18 cellular contexts compared by ENCODE assay signal in genomic region chr2:25832897-25833296, GRCh38. TPM values are rescaled to one million over a fixed set of nuclear protein-coding genes. Genes with fewer than 3 reads are reported as not detected.
DNase-seq lines count a peak whose midpoint lies in the region; ATAC-seq, FAIRE-seq and TF ChIP-seq lines count a peak whose summit lies in the region.
"Had no signal": no experiment of that assay in that cellular context is flagged by ENCODE, and none has a peak within 500 bp of the region (broad histone marks: within the 10 kb centered on the region; RNA-seq: fewer than 3 reads in every experiment).

No MANE protein-coding gene starts in this region.

- peaks cover 38% of the 10 kb centered on the region for H3K4me1 ChIP-seq in HepG2 (ENCODE audit: insufficient read depth, low read length)
- peaks cover 0 to 43% (median 6%) of the 10 kb centered on the region in 4 donors for H3K4me1 ChIP-seq in right lobe of liver
- H3K4me1 ChIP-seq in neuronal stem cell (ENCODE audit: control insufficient read depth in 2 of 2, insufficient read depth in 1 of 2, low read depth in 1 of 2, low read length in 2 of 2): peaks cover 0 to 2% of the 10 kb centered on the region in 2 donors
- H3K4me1 ChIP-seq: SJSA1 had no signal

- H3K27me3 Mint-ChIP-seq in activated CD4-positive, alpha-beta T cell treated with anti-CD3 and anti-CD28 coated beads for 36 hours: no peaks in the 10 kb centered on the region
- no peaks in the 10 kb centered on the region for H3K27me3 Mint-ChIP-seq in activated naive CD8-positive, alpha-beta T cell treated with anti-CD3 and anti-CD28 coated beads, Interleukin-2, amount 10 ng/mL, durations not matched to agents 7 days and 5 days

- no peak overlapping the region for H2BK5ac ChIP-seq in neuronal stem cell (ENCODE audit: low read length)

- peaks cover 52% of the 10 kb centered on the region for H3K4me1 Mint-ChIP-seq in activated CD4-positive, alpha-beta T cell treated with anti-CD3 and anti-CD28 coated beads for 36 hours
- H3K4me1 Mint-ChIP-seq in activated naive CD8-positive, alpha-beta T cell treated with anti-CD3 and anti-CD28 coated beads, Interleukin-2, amount 10 ng/mL, durations not matched to agents 7 days and 5 days: peaks cover 42% of the 10 kb centered on the region

- H3K79me2 ChIP-seq in HepG2 (ENCODE audit: insufficient read depth, low read length): peaks cover 31% of the 10 kb centered on the region

- H4K91ac ChIP-seq in neuronal stem cell (ENCODE audit: low read depth, low read length, poor library complexity): no peak overlapping the region

- H3K79me1 ChIP-seq in neuronal stem cell (ENCODE audit: low read depth, low read length): peaks cover 2% of the 10 kb centered on the region

- no peak for TF ChIP-seq CTCF in HepG2 (CRISPR knock-in tag; IDR thresholded peaks at IDR 0.05)
- no peak for TF ChIP-seq CTCF in right lobe of liver (IDR thresholded peaks at IDR 0.05)

- H2BK120ac ChIP-seq in neuronal stem cell (ENCODE audit: low read depth, low read length): no peak overlapping the region

- H3K4me3 ChIP-seq in HepG2 (replicated peaks in 1 of 3; ENCODE audit: insufficient read depth in 1 of 3, low read depth in 2 of 3, low read length in 3 of 3) (no peak overlapping the region), right lobe of liver (no peak overlapping the region), neuronal stem cell (ENCODE audit: low read length in 2 of 2) (no peak overlapping the region)
- H3K4me3 ChIP-seq: SJSA1 had no signal

- H3K36me3 ChIP-seq in HepG2 (replicated peaks in 1 of 2; ENCODE audit: control insufficient read depth in 1 of 2, insufficient read depth in 2 of 2, low read length in 2 of 2): peaks cover 6 to 19% of the 10 kb centered on the region in 2 experiments; a peak in 3 of 5 replicates
- H3K36me3 ChIP-seq in right lobe of liver: no peaks in the 10 kb centered on the region
- H3K36me3 ChIP-seq in neuronal stem cell (replicated peaks in 1 of 2; ENCODE audit: control insufficient read depth in 2 of 2, insufficient read depth in 2 of 2, low read length in 2 of 2): no peaks in the 10 kb centered on the region
- H3K36me3 ChIP-seq: BE2C had no signal

- no peak overlapping the region for H2AK5ac ChIP-seq in neuronal stem cell (ENCODE audit: low read depth, low read length)

- H4K8ac ChIP-seq in neuronal stem cell (ENCODE audit: low read depth, low read length): no peak overlapping the region

- intact Hi-C loops in activated CD4-positive, alpha-beta T cell treated with anti-CD3 and anti-CD28 coated beads for 36 hours (cut with DNase I, micrococcal nuclease): loop anchor here (1.0 to 2.0 kb wide), 2 partner anchors 16 to 18 kb away; no protein-coding TSS in a partner anchor
- intact Hi-C loops in HepG2 (cut with micrococcal nuclease; ENCODE audit: unreplicated experiment) (no loop called here), right lobe of liver (cut with DNase I) (no loop called here)

- H3K36me3 Mint-ChIP-seq in activated CD4-positive, alpha-beta T cell treated with anti-CD3 and anti-CD28 coated beads for 36 hours (ENCODE audit: low read depth): peaks cover 50% of the 10 kb centered on the region
- peaks cover 44% of the 10 kb centered on the region for H3K36me3 Mint-ChIP-seq in activated naive CD8-positive, alpha-beta T cell treated with anti-CD3 and anti-CD28 coated beads, Interleukin-2, amount 10 ng/mL, durations not matched to agents 7 days and 5 days

- H4K20me1 ChIP-seq in HepG2 (ENCODE audit: insufficient read depth, low read length): peaks cover 8% of the 10 kb centered on the region

- H3K27ac ChIP-seq in HepG2 (ENCODE audit: extremely low read length, insufficient read depth, low read length) (no peak overlapping the region), right lobe of liver (no peak overlapping the region), neuronal stem cell (replicated peaks; ENCODE audit: low read length) (no peak overlapping the region)
- H3K27ac ChIP-seq: SJSA1 had no signal

- peaks cover 11% of the 10 kb centered on the region for H3K9me3 Mint-ChIP-seq in activated CD4-positive, alpha-beta T cell treated with anti-CD3 and anti-CD28 coated beads for 36 hours (ENCODE audit: low read depth)
- H3K9me3 Mint-ChIP-seq in activated naive CD8-positive, alpha-beta T cell treated with anti-CD3 and anti-CD28 coated beads, Interleukin-2, amount 10 ng/mL, durations not matched to agents 7 days and 5 days: peaks cover 2% of the 10 kb centered on the region

- H3K23ac ChIP-seq in neuronal stem cell (ENCODE audit: low read depth, low read length, poor library complexity): no peak overlapping the region

- TF ChIP-seq EP300 in HepG2 (IDR thresholded peaks at IDR 0.05; ENCODE audit: low read depth in 2 of 2, low read length in 2 of 2) (no peak), HepG2 (CRISPR knock-in tag; IDR thresholded peaks at IDR 0.05; ENCODE audit: borderline replicate concordance) (no peak)

- no peak overlapping the region for H3K4ac ChIP-seq in neuronal stem cell (ENCODE audit: low read length)

- FAIRE-seq in HepG2 (lab: Jason Lieb, UNC): no peak
- FAIRE-seq: GM19239, H54 had no signal

- POLR2A ChIA-PET in activated CD4-positive, alpha-beta T cell treated with anti-CD3 and anti-CD28 coated beads for 36 hours (lab: Charles Lee): interaction anchor here (1.2 kb wide), 1 partner anchor 8 kb away, joined by 8 read pairs; no protein-coding TSS in a partner anchor
- POLR2A ChIA-PET in HepG2 (lab: Yijun Ruan, JAX): no interaction called here
- POLR2A ChIA-PET in activated naive CD8-positive, alpha-beta T cell treated with anti-CD3 and anti-CD28 coated beads, Interleukin-2, amount 10 ng/mL, durations not matched to agents 7 days and 5 days (lab: Charles Lee): interaction anchor here (0.5 to 1.0 kb wide), 2 partner anchors 18 to 161 kb away, joined by 4 to 9 read pairs; no protein-coding TSS in a partner anchor

- 87% methylated on average over 5 of the region's 5 CpGs for WGBS in HepG2 (ENCODE audit: low lambda C conversion rate)
- WGBS in right lobe of liver (ENCODE audit: insufficient coverage, low coverage, low lambda C conversion rate, missing lambda C conversion rate): 88% methylated on average over 5 of the region's 5 CpGs
- no CpG with 5 or more reads among the region's 5 CpGs for WGBS in neuronal stem cell (ENCODE audit: extremely low coverage in 2 of 2, insufficient read length in 2 of 2, insufficient replicate concordance in 1 of 2), 2 donors

- H3K9ac ChIP-seq in HepG2 (ENCODE audit: insufficient read depth, low read depth, low read length) (no peak overlapping the region), neuronal stem cell (ENCODE audit: low read depth, low read length, poor library complexity) (no peak overlapping the region)

- no peak for ATAC-seq in activated CD4-positive, alpha-beta T cell treated with anti-CD3 and anti-CD28 coated beads for 36 hours
- ATAC-seq in HepG2: no peak
- ATAC-seq in right lobe of liver: no peak
- no peak for ATAC-seq in activated naive CD8-positive, alpha-beta T cell treated with anti-CD3 and anti-CD28 coated beads, Interleukin-2, amount 10 ng/mL, durations not matched to agents 7 days and 5 days (ENCODE audit: low read depth)

- CTCF ChIA-PET in activated CD4-positive, alpha-beta T cell treated with anti-CD3 and anti-CD28 coated beads for 36 hours (lab: Charles Lee): interaction anchor here (1.3 to 1.7 kb wide), 2 partner anchors 15 to 18 kb away, joined by 3 to 4 read pairs; no protein-coding TSS in a partner anchor
- CTCF ChIA-PET in HepG2 (lab: Yijun Ruan, JAX; ENCODE audit: low intra/inter-chr PET ratio, low total read pairs): no interaction called here

- peak overlapping the region; percentile 89 for H3K27ac Mint-ChIP-seq in activated CD4-positive, alpha-beta T cell treated with anti-CD3 and anti-CD28 coated beads for 36 hours
- H3K27ac Mint-ChIP-seq in activated naive CD8-positive, alpha-beta T cell treated with anti-CD3 and anti-CD28 coated beads, Interleukin-2, amount 10 ng/mL, durations not matched to agents 7 days and 5 days: peak overlapping the region; percentile 92

- TF ChIP-seq RAD21 in HepG2 (CRISPR knock-in tag; IDR thresholded peaks at IDR 0.05): no peak

- in situ Hi-C loops in HepG2 (cut with HindIII; ENCODE audit: extremely low pct_ligation_motif_present, low pct_unique_long_range_greater_than_20kb): no loop called here

- TF ChIP-seq POLR2A in HepG2 (IDR thresholded peaks at IDR 0.05; ENCODE audit: insufficient read depth in 1 of 2, low read depth in 2 of 2, low read length in 2 of 2): no peak
- TF ChIP-seq POLR2A in right lobe of liver (IDR thresholded peaks at IDR 0.05): no peak

- no peak overlapping the region for H3K18ac ChIP-seq in neuronal stem cell (ENCODE audit: low read length)

- no peak overlapping the region for H2BK15ac ChIP-seq in neuronal stem cell (ENCODE audit: low read length)

- H3K27me3 ChIP-seq in HepG2 (ENCODE audit: control insufficient read depth in 1 of 2, insufficient read depth in 2 of 2, low read length in 2 of 2) (no peaks in the 10 kb centered on the region), right lobe of liver (no peaks in the 10 kb centered on the region), neuronal stem cell (ENCODE audit: control insufficient read depth in 3 of 3, insufficient read depth in 3 of 3, low read depth in 1 of 3, low read length in 3 of 3) (no peaks in the 10 kb centered on the region)
- H3K27me3 ChIP-seq: BE2C, SJSA1 had no signal

- H3K4me2 ChIP-seq in HepG2 (ENCODE audit: low read depth, low read length): no peak overlapping the region
- H3K4me2 ChIP-seq in neuronal stem cell (ENCODE audit: insufficient read depth, low read length, poor library complexity, severe bottlenecking): no peak overlapping the region

- no peak overlapping the region for H2AFZ ChIP-seq in HepG2 (ENCODE audit: low read length)
- H2AFZ ChIP-seq in neuronal stem cell (ENCODE audit: low read length): no peak overlapping the region

- H3K4me3 Mint-ChIP-seq in activated CD4-positive, alpha-beta T cell treated with anti-CD3 and anti-CD28 coated beads for 36 hours: no peak overlapping the region
- peak overlapping the region; percentile 81 for H3K4me3 Mint-ChIP-seq in activated naive CD8-positive, alpha-beta T cell treated with anti-CD3 and anti-CD28 coated beads, Interleukin-2, amount 10 ng/mL, durations not matched to agents 7 days and 5 days

- BruUV-seq in HepG2 (replicated peaks; lab: Mats Ljungman, UMichigan): TSS peak; percentile 34

- no peak overlapping the region for H2BK12ac ChIP-seq in neuronal stem cell (ENCODE audit: low read length)

- DNase-seq in activated CD4-positive, alpha-beta T cell treated with anti-CD3 and anti-CD28 coated beads for 36 hours: no peak
- DNase-seq in activated CD4-positive, alpha-beta T cell treated with anti-CD3 and anti-CD28 coated beads for 4 hours: no peak
- DNase-seq in HepG2 (ENCODE audit: low spot score) (no peak), right lobe of liver (no peak), NCI-H2029 treated with DMSO at 0.1 percent for 48 hours (lab: John Stamatoyannopoulos, UW) (no peak), neuronal stem cell (ENCODE audit: low spot score) (no peak), NCI-H146 treated with DMSO at 0.1 percent for 48 hours (lab: John Stamatoyannopoulos, UW; ENCODE audit: unreplicated experiment) (no peak)
- no peak for DNase-seq in activated naive CD8-positive, alpha-beta T cell treated with anti-CD3 and anti-CD28 coated beads, Interleukin-2, amount 10 ng/mL, durations not matched to agents 7 days and 5 days
- DNase-seq: 8988T, BE2C, COR-L47, KG1, NCI-H1417 treated with DMSO at 0.1 percent for 48 hours, NCI-H2081, NCI-H524 had no signal

- H3K14ac ChIP-seq in neuronal stem cell (ENCODE audit: low read length): no peak overlapping the region

- H3K9me3 ChIP-seq in HepG2 (ENCODE audit: low read length): no peaks in the 10 kb centered on the region
- H3K9me3 ChIP-seq in right lobe of liver: no peaks in the 10 kb centered on the region
- peaks cover 2 to 28% of the 10 kb centered on the region in 2 donors for H3K9me3 ChIP-seq in neuronal stem cell (replicated peaks in 1 of 2; ENCODE audit: control insufficient read depth in 2 of 2, insufficient read depth in 1 of 2, low read depth in 1 of 2, low read length in 2 of 2)
- H3K9me3 ChIP-seq: BE2C had no signal

RNA-seq across cellular contexts. Expression of gene ASXL2, which starts 45.4 kb away (rescaled TPM):
- total RNA-seq in activated CD4-positive, alpha-beta T cell treated with anti-CD3 and anti-CD28 coated beads for 36 hours: 10 to 100 TPM; 36.8 to 46.4 TPM
- total RNA-seq in HepG2 (2016; rRNA removed; fragmentation: Illumina TruSeq; extraction: Trizol) (12.1 and 20.6 TPM in 2 replicates), right lobe of liver (10 to 100 TPM in 5 of 6 experiments, 1 to 10 TPM in 1; 9.1 to 13.4 (median 12.0) TPM)
- 10.5 and 13.0 TPM in 2 replicates for total RNA-seq in HepG2 (2016; cell fraction: cytosol; rRNA removed; fragmentation: Illumina TruSeq; extraction: Trizol; ENCODE audit: low read depth)
- 11.7 and 17.6 TPM in 2 replicates for total RNA-seq in HepG2 (2016; cell fraction: insoluble cytoplasmic fraction; rRNA removed; fragmentation: Illumina TruSeq; extraction: Trizol)
- total RNA-seq in HepG2 (2016; cell fraction: membrane; rRNA removed; fragmentation: Illumina TruSeq; extraction: Trizol): 6.6 and 10.3 TPM in 2 replicates
- 17.4 and 19.6 TPM in 2 replicates for total RNA-seq in HepG2 (2016; cell fraction: nucleus; rRNA removed; fragmentation: Illumina TruSeq; extraction: Trizol)
- polyA plus RNA-seq in HepG2 (2011; rRNA removed): 15.3 and 19.2 TPM in 2 replicates
- 9.0 and 11.6 TPM in 2 replicates for polyA plus RNA-seq in HepG2 (2011; cell fraction: cytosol; rRNA removed)
- 13.3 and 14.0 TPM in 2 replicates for polyA plus RNA-seq in HepG2 (2011; cell fraction: nucleus; rRNA removed)
- 14.6 and 15.3 TPM in 2 replicates for polyA plus RNA-seq in HepG2 (2012)
- polyA plus RNA-seq in HepG2 (2016; cell fraction: cytosol; fragmentation: Illumina TruSeq; extraction: Trizol; ENCODE audit: low read depth): 0.40 and 0.42 TPM in 2 replicates
- 12.3 and 15.6 TPM in 2 replicates for polyA plus RNA-seq in HepG2 (2016; cell fraction: insoluble cytoplasmic fraction; fragmentation: Illumina TruSeq; extraction: Trizol; ENCODE audit: low read depth)
- 1.3 and 1.6 TPM in 2 replicates for polyA plus RNA-seq in HepG2 (2016; cell fraction: membrane; fragmentation: Illumina TruSeq; extraction: Trizol; ENCODE audit: low read depth)
- 17.3 and 20.1 TPM in 2 replicates for polyA plus RNA-seq in HepG2 (2016; cell fraction: nucleus; fragmentation: Illumina TruSeq; extraction: Trizol; ENCODE audit: insufficient read depth, low read depth)
- polyA minus RNA-seq in HepG2 (2011; rRNA and poly(A)+ RNA removed; ENCODE audit: low replicate concordance): 21.4 and 25.2 TPM in 2 replicates
- 22.2 and 26.1 TPM in 2 replicates for polyA minus RNA-seq in HepG2 (2011; cell fraction: cytosol; rRNA and poly(A)+ RNA removed)
- polyA minus RNA-seq in HepG2 (2011; cell fraction: nucleus; rRNA and poly(A)+ RNA removed): 39.1 and 42.6 TPM in 2 replicates
- 10 to 100 TPM; 47.9 to 58.5 TPM for total RNA-seq in activated naive CD8-positive, alpha-beta T cell treated with anti-CD3 and anti-CD28 coated beads, Interleukin-2, amount 10 ng/mL, durations not matched to agents 7 days and 5 days
- polyA plus RNA-seq in neuronal stem cell (2013, experiment 1 of 2): 6.0 TPM
- 6.6 TPM for polyA plus RNA-seq in neuronal stem cell (2013, experiment 2 of 2)

Comparison
In these comparisons a context has a peak if more than half of its experiments do, and no peak if none do; other contexts are left out.
1. intact Hi-C loops: an anchor here in activated CD4-positive, alpha-beta T cell treated with anti-CD3 and anti-CD28 coated beads for 36 hours (1.0 to 2.0 kb wide); none called in HepG2 and right lobe of liver.